In the genomic region with DNA sequence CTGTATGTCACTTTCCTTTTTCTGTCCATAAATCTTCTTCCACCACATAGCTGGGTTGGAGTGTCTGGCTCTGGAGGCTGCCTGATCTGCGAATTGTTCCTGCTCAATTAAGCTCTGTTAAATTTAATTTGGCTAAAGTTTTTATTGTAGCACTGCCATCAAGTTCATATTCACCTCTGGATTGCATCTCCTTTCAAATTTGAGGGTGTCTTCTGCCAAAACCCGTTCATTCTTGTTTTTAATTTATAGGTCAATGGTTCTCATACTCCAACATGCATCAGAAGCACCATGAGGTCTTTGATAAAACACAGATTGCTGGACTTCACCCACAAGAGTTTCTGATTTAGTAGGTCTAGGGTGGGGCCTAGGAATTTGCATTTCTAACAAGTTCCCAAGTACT, we compare ENCODE assay signal across 34 cellular contexts.
"Had no signal": no experiment of that assay in that cellular context is flagged by ENCODE, and none has a peak within 500 bp of the region (broad histone marks: within the 10 kb centered on the region; RNA-seq: fewer than 3 reads in every experiment).

No MANE protein-coding gene starts in this region.

- H2AFZ ChIP-seq: PC-9 had no signal

- H3K4me2 ChIP-seq: PC-9, SK-N-SH had no signal

- H3K36me3 ChIP-seq: MG63, SJCRH30 had no signal

- H3K27ac ChIP-seq: PC-9, RWPE1, SJCRH30 had no signal

- ATAC-seq: Panc1, Right ventricle myocardium inferior had no signal

- FAIRE-seq: RCC 7860 had no signal

- DNase-seq: Kasumi-1, KBM-7, MG63, MV-4-11, NCI-H1092, NCI-H1105, NCI-H1417 treated with DMSO at 0.1 percent for 48 hours, NCI-H146, NCI-H1694, NCI-H187, NCI-H1930, NCI-H2029 treated with DMSO at 0.1 percent for 48 hours, NCI-H2081 treated with DMSO at 0.1 percent for 48 hours, NCI-H2107, NCI-H2171, NCI-H226, NCI-H446 treated with DMSO at 0.1 percent for 48 hours, NCI-H510A, NCI-H524, NCI-H526, NCI-H69, NCI-H748 treated with DMSO at 0.1 percent for 48 hours, NCI-H82, PC-9, SHP77, SIG-M5, SJCRH30, SK-N-SH, SW 1271, T-helper 1 cell had no signal

- H3K9me3 ChIP-seq: MG63, SJCRH30, SK-N-SH had no signal

- H3K4me3 ChIP-seq: MG63, PC-9, SJCRH30 had no signal

- H3K9ac ChIP-seq: SK-N-SH had no signal

- H3K27me3 ChIP-seq: MG63, SJCRH30 had no signal
